Comparison of ENCODE assay signal across 25 cellular contexts in the genomic region with DNA sequence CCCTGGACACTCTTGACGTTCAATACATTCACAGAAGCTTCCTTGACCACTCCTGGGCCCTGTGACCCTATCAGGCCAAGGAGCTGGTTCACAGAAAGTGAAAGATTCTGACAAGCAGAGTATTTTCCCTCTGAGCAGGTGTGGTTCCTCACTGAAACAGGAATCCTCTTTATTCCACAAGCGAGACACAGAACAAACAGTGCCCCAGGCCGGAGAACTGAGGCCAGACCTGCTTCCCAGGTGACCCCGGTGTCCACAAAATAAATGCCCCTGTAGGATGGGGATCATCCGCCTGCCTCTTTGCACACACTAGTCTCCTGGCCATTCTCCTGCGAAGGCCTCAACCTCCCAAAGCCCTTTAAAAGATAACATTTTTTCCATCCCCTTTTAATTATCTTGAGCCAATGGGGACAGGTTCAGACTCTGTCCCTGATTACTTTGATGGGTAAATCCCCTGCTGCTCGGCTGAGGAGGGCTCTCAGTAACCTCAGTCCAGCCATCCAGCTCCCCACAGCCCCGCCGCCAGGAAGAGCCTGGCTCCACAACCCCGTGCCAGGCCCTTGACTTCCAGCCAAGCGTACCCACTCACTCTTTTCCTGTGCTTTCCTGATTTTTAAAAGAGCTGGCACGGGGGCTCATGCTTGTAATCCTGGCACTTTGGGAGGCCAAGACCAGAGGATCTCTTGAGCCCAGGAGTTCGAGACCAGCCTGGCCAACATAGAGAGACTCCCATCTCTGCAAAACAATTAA.
DNase-seq lines count a peak whose midpoint lies in the region; ATAC-seq, FAIRE-seq and TF ChIP-seq lines count a peak whose summit lies in the region.
"Had no signal": no experiment of that assay in that cellular context is flagged by ENCODE, and none has a peak within 500 bp of the region (broad histone marks: within the 10 kb centered on the region; RNA-seq: fewer than 3 reads in every experiment).

No MANE protein-coding gene starts in this region.

- no peak for TF ChIP-seq RAD21 in HepG2 (CRISPR knock-in tag; IDR thresholded peaks at IDR 0.05)

- TF ChIP-seq CTCF in astrocyte (IDR thresholded peaks at IDR 0.05; ENCODE audit: insufficient read depth, low read depth, low read length) = no peak
- no peak for TF ChIP-seq CTCF in HepG2 (CRISPR knock-in tag; IDR thresholded peaks at IDR 0.05)

- H3K9me3 ChIP-seq in astrocyte (ENCODE audit: insufficient read depth, low read depth, low read length) = no peaks in the 10 kb centered on the region
- no peaks in the 10 kb centered on the region for H3K9me3 ChIP-seq in HepG2 (ENCODE audit: low read length)
- H3K9me3 ChIP-seq: HAP-1, SJSA1, transverse colon had no signal

- H3K27me3 Mint-ChIP-seq in astrocyte (ENCODE audit: low read depth, unreplicated experiment) = no peaks in the 10 kb centered on the region
- no peaks in the 10 kb centered on the region for H3K27me3 Mint-ChIP-seq in stimulated activated naive B cell treated with anti-CD40 and anti-IgM and Interleukin-4, amounts not matched to agents 10 μg/mL and 1 μg/mL and 100 μg/mL, for 72 hours
- H3K27me3 Mint-ChIP-seq in activated naive CD4-positive, alpha-beta T cell treated with anti-CD3 and anti-CD28 coated beads, Interleukin-2, amount 10 ng/mL, durations not matched to agents 7 days and 5 days = no peaks in the 10 kb centered on the region
- H3K27me3 Mint-ChIP-seq: central memory CD8-positive, alpha-beta T cell had no signal

- H3K4me1 Mint-ChIP-seq in astrocyte (ENCODE audit: low read depth, unreplicated experiment) = peaks cover 14% of the 10 kb centered on the region
- H3K4me1 Mint-ChIP-seq in stimulated activated naive B cell treated with anti-CD40 and anti-IgM and Interleukin-4, amounts not matched to agents 10 μg/mL and 1 μg/mL and 100 μg/mL, for 72 hours = peaks cover 23 to 38% of the 10 kb centered on the region in 2 donors
- H3K4me1 Mint-ChIP-seq in activated naive CD4-positive, alpha-beta T cell treated with anti-CD3 and anti-CD28 coated beads, Interleukin-2, amount 10 ng/mL, durations not matched to agents 7 days and 5 days = peaks cover under 1% of the 10 kb centered on the region

- H3K79me2 ChIP-seq in astrocyte (ENCODE audit: insufficient read depth, low read length) (no peaks in the 10 kb centered on the region), HepG2 (ENCODE audit: insufficient read depth, low read length) (peaks cover 7% of the 10 kb centered on the region)

- H3K4me1 ChIP-seq in astrocyte (ENCODE audit: insufficient read depth, low read length) (peaks cover 13% of the 10 kb centered on the region), HepG2 (ENCODE audit: insufficient read depth, low read length) (peaks cover 86% of the 10 kb centered on the region)

- no peak for TF ChIP-seq POLR2A in HepG2 (IDR thresholded peaks at IDR 0.05; ENCODE audit: insufficient read depth in 1 of 2, low read depth in 2 of 2, low read length in 2 of 2)

- ATAC-seq in HepG2 = peak; percentile 10
- ATAC-seq in stimulated activated naive B cell treated with anti-CD40 and anti-IgM and Interleukin-4, amounts not matched to agents 10 μg/mL and 1 μg/mL and 100 μg/mL, for 72 hours (replicated peaks) = peak; percentile 19 to 22
- no peak for ATAC-seq in GM19324 (IDR thresholded peaks at IDR 0.05; ENCODE audit: low FRiP score, unreplicated experiment)
- ATAC-seq: PC-3 had no signal

- H3K4me2 ChIP-seq in astrocyte (ENCODE audit: low read length) = no peak overlapping the region
- peak overlapping the region; percentile 71 for H3K4me2 ChIP-seq in HepG2 (ENCODE audit: low read depth, low read length)
- H3K4me2 ChIP-seq: KMS-11 had no signal

- H3K4me3 ChIP-seq in astrocyte (ENCODE audit: insufficient read depth, low read depth, low read length) = no peak overlapping the region
- H3K4me3 ChIP-seq in HepG2 (replicated peaks in 1 of 3; ENCODE audit: insufficient read depth in 1 of 3, low read depth in 2 of 3, low read length in 3 of 3) = peak overlapping the region in 1 of 3 experiments; percentile 26; a peak in 2 of 6 replicates
- H3K4me3 ChIP-seq: HAP-1, SJSA1, transverse colon had no signal

- no peaks in the 10 kb centered on the region for H4K20me1 ChIP-seq in astrocyte (ENCODE audit: insufficient read depth, low read length)
- no peaks in the 10 kb centered on the region for H4K20me1 ChIP-seq in HepG2 (ENCODE audit: insufficient read depth, low read length)

- WGBS in HepG2 (ENCODE audit: low lambda C conversion rate) = 73% methylated on average over 9 of the region's 13 CpGs

- H3K9me3 Mint-ChIP-seq in astrocyte (ENCODE audit: unreplicated experiment) = no peaks in the 10 kb centered on the region
- H3K9me3 Mint-ChIP-seq in stimulated activated naive B cell treated with anti-CD40 and anti-IgM and Interleukin-4, amounts not matched to agents 10 μg/mL and 1 μg/mL and 100 μg/mL, for 72 hours = no peaks in the 10 kb centered on the region
- H3K9me3 Mint-ChIP-seq in activated naive CD4-positive, alpha-beta T cell treated with anti-CD3 and anti-CD28 coated beads, Interleukin-2, amount 10 ng/mL, durations not matched to agents 7 days and 5 days = no peaks in the 10 kb centered on the region
- H3K9me3 Mint-ChIP-seq: central memory CD8-positive, alpha-beta T cell had no signal

- H3K27me3 ChIP-seq in astrocyte (ENCODE audit: insufficient read depth, low read length) (no peaks in the 10 kb centered on the region), HepG2 (ENCODE audit: control insufficient read depth in 1 of 2, insufficient read depth in 2 of 2, low read length in 2 of 2) (no peaks in the 10 kb centered on the region)
- H3K27me3 ChIP-seq: SJSA1, transverse colon had no signal

- POLR2A ChIA-PET in HepG2 (lab: Yijun Ruan, JAX) = interaction anchor here (2.1 to 3.5 kb wide), 2 partner anchors 27 to 34 kb away, joined by 12 to 17 read pairs; no protein-coding TSS in a partner anchor

- no TSS peak for BruUV-seq in HepG2 (replicated peaks; lab: Mats Ljungman, UMichigan)

- H3K36me3 ChIP-seq in astrocyte (ENCODE audit: insufficient read depth, low read length) (no peaks in the 10 kb centered on the region), HepG2 (replicated peaks in 1 of 2; ENCODE audit: control insufficient read depth in 1 of 2, insufficient read depth in 2 of 2, low read length in 2 of 2) (no peaks in the 10 kb centered on the region; a peak in 1 of 5 replicates)
- H3K36me3 ChIP-seq: HAP-1, SJSA1, transverse colon had no signal

- H3K27ac Mint-ChIP-seq in astrocyte (ENCODE audit: unreplicated experiment) = peak overlapping the region; percentile 34
- H3K27ac Mint-ChIP-seq in stimulated activated naive B cell treated with anti-CD40 and anti-IgM and Interleukin-4, amounts not matched to agents 10 μg/mL and 1 μg/mL and 100 μg/mL, for 72 hours = peak overlapping the region; percentile 16
- H3K27ac Mint-ChIP-seq in activated naive CD4-positive, alpha-beta T cell treated with anti-CD3 and anti-CD28 coated beads, Interleukin-2, amount 10 ng/mL, durations not matched to agents 7 days and 5 days = no peak overlapping the region

- CTCF ChIA-PET in HepG2 (lab: Yijun Ruan, JAX; ENCODE audit: low intra/inter-chr PET ratio, low total read pairs) = no interaction called here
- CTCF ChIA-PET in activated naive CD4-positive, alpha-beta T cell treated with anti-CD3 and anti-CD28 coated beads, Interleukin-2, amount 10 ng/mL, durations not matched to agents 7 days and 5 days (lab: Charles Lee) = no interaction called here

- DNase-seq in NCI-H82 (lab: John Stamatoyannopoulos, UW) (peak; percentile 63), NCI-H82 treated with DMSO at 0.1 percent for 48 hours (lab: John Stamatoyannopoulos, UW; ENCODE audit: unreplicated experiment) (no peak), astrocyte (ENCODE audit: low read depth) (no peak), HepG2 (ENCODE audit: low spot score) (no peak), HPDE6-E6E7 (ENCODE audit: extremely low spot score) (no peak)
- DNase-seq in stimulated activated naive B cell treated with anti-CD40 and anti-IgM and Interleukin-4, amounts not matched to agents 10 μg/mL and 1 μg/mL and 100 μg/mL, for 72 hours = no peak
- DNase-seq in activated naive CD4-positive, alpha-beta T cell treated with anti-CD3 and anti-CD28 coated beads, Interleukin-2, amount 10 ng/mL, durations not matched to agents 7 days and 5 days = no peak
- DNase-seq: activated effector memory CD4-positive, alpha-beta T cell treated with anti-CD3 and anti-CD28 coated beads, Interleukin-2, amount 50 U/mL, for 16 hours; amniotic stem cell; C1 segment of cervical spinal cord; effector CD8-positive, alpha-beta T cell; hippocampal formation; kidney glomerular epithelial cell; NCI-H1092; NCI-H2081 treated with DMSO at 0.1 percent for 48 hours; NCI-H748 treated with DMSO at 0.1 percent for 48 hours; stimulated activated naive CD4-positive, alpha-beta T cell had no signal

- FAIRE-seq in astrocyte (lab: Jason Lieb, UNC) (no peak), HepG2 (lab: Jason Lieb, UNC) (no peak)
- FAIRE-seq: A204.1 had no signal

- H3K9ac ChIP-seq in astrocyte (ENCODE audit: low read length) (no peak overlapping the region), HepG2 (ENCODE audit: insufficient read depth, low read depth, low read length) (peak overlapping the region; percentile 57)
- H3K9ac ChIP-seq: KMS-11 had no signal

- H3K27ac ChIP-seq in astrocyte (ENCODE audit: low read depth, low read length) = no peak overlapping the region
- H3K27ac ChIP-seq in HepG2 (ENCODE audit: extremely low read length, insufficient read depth, low read length) = peak overlapping the region; percentile 69
- H3K27ac ChIP-seq: KMS-11, SJSA1, transverse colon had no signal

- H3K4me3 Mint-ChIP-seq in astrocyte (ENCODE audit: unreplicated experiment) = no peak overlapping the region
- H3K4me3 Mint-ChIP-seq in stimulated activated naive B cell treated with anti-CD40 and anti-IgM and Interleukin-4, amounts not matched to agents 10 μg/mL and 1 μg/mL and 100 μg/mL, for 72 hours = no peak overlapping the region
- no peak overlapping the region for H3K4me3 Mint-ChIP-seq in activated naive CD4-positive, alpha-beta T cell treated with anti-CD3 and anti-CD28 coated beads, Interleukin-2, amount 10 ng/mL, durations not matched to agents 7 days and 5 days
- H3K4me3 Mint-ChIP-seq: central memory CD8-positive, alpha-beta T cell had no signal

- H3K36me3 Mint-ChIP-seq in astrocyte (ENCODE audit: low read depth, unreplicated experiment) = no peaks in the 10 kb centered on the region
- peaks cover 0 to 5% of the 10 kb centered on the region in 2 donors for H3K36me3 Mint-ChIP-seq in stimulated activated naive B cell treated with anti-CD40 and anti-IgM and Interleukin-4, amounts not matched to agents 10 μg/mL and 1 μg/mL and 100 μg/mL, for 72 hours
- peaks cover 1% of the 10 kb centered on the region for H3K36me3 Mint-ChIP-seq in activated naive CD4-positive, alpha-beta T cell treated with anti-CD3 and anti-CD28 coated beads, Interleukin-2, amount 10 ng/mL, durations not matched to agents 7 days and 5 days

- TF ChIP-seq EP300 in HepG2 (IDR thresholded peaks at IDR 0.05; ENCODE audit: low read depth in 2 of 2, low read length in 2 of 2) (no peak), HepG2 (CRISPR knock-in tag; IDR thresholded peaks at IDR 0.05; ENCODE audit: borderline replicate concordance) (no peak)

- no peak overlapping the region for H2AFZ ChIP-seq in astrocyte (ENCODE audit: low read depth, low read length)
- H2AFZ ChIP-seq in HepG2 (ENCODE audit: low read length) = no peak overlapping the region

- in situ Hi-C loops in HepG2 (cut with HindIII; ENCODE audit: extremely low pct_ligation_motif_present, low pct_unique_long_range_greater_than_20kb) = loop anchor here (10.0 kb wide), 1 partner anchor 237 kb away; a partner anchor contains a TSS

- intact Hi-C loops in HepG2 (cut with micrococcal nuclease; ENCODE audit: unreplicated experiment) = loop anchor here (2.0 kb wide), 1 partner anchor 27 kb away; no protein-coding TSS in a partner anchor
